ENCODE assay signal across 2 cellular contexts in the genomic region with DNA sequence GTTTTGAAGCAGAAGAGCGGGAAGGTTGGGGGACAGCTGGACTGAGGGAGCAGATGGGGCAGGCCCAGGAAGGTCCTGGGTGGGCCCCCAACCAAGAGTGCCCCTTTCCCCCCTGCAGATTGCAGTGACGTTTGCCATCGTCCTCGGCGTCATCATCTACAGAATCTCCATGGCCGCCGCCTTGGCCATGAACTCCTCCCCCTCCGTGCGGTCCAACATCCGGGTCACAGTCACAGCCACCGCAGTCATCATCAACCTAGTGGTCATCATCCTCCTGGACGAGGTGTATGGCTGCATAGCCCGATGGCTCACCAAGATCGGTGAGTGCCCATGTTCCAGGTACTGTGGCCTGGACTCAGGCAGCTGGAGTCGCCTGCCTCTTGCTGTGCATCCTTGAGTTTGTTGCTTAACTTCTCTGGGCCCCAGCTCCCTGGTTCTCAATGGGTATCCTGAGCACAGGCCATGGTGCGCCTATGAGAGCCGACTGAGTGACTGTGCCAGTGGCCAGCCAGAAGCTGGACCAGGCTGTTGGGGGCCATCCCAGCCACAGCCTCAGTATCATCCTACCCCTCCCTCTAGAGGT.
TF ChIP-seq lines count a peak whose summit lies in the region.

No MANE protein-coding gene starts in this region.

TF ChIP-seq in HCT116, 20 proteins besides CTCF, POLR2A, EP300 and RAD21:
- TF ChIP-seq SP1 (IDR thresholded peaks at IDR 0.05; ENCODE audit: low read depth) (no peak), SIN3A (IDR thresholded peaks at IDR 0.05; ENCODE audit: low read depth) (no peak), FOSL1 (IDR thresholded peaks at IDR 0.05; ENCODE audit: low read depth) (no peak), ZBTB33 (IDR thresholded peaks at IDR 0.05; ENCODE audit: extremely low read depth, insufficient replicate concordance, low read length) (no peak), TCF7L2 (IDR thresholded peaks at IDR 0.05; ENCODE audit: borderline replicate concordance, extremely low read depth, insufficient read depth, insufficient read length) (no peak), CBX3 (IDR thresholded peaks at IDR 0.05; ENCODE audit: low read depth) (no peak), SRF (IDR thresholded peaks at IDR 0.05; ENCODE audit: low read depth) (no peak), ZNF274 (IDR thresholded peaks at IDR 0.05; ENCODE audit: low read depth, low read length) (no peak), EZH2 (IDR thresholded peaks at IDR 0.05) (no peak), EZH2phosphoT487 (IDR thresholded peaks at IDR 0.05; ENCODE audit: borderline replicate concordance) (no peak), ZFX (IDR thresholded peaks at IDR 0.05) (no peak), ELF1 (IDR thresholded peaks at IDR 0.05; ENCODE audit: borderline replicate concordance, low read depth) (no peak), POLR2AphosphoS5 (IDR thresholded peaks at IDR 0.05; ENCODE audit: low read depth, low read length) (no peak), EGR1 (IDR thresholded peaks at IDR 0.05; ENCODE audit: low read depth) (no peak)
- TF ChIP-seq, protein P1, sequence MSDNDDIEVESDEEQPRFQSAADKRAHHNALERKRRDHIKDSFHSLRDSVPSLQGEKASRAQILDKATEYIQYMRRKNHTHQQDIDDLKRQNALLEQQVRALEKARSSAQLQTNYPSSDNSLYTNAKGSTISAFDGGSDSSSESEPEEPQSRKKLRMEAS (IDR thresholded peaks at IDR 0.05), result no peak
- TF ChIP-seq, protein P2, sequence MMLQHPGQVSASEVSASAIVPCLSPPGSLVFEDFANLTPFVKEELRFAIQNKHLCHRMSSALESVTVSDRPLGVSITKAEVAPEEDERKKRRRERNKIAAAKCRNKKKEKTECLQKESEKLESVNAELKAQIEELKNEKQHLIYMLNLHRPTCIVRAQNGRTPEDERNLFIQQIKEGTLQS (IDR thresholded peaks at IDR 0.05), result no peak

TF ChIP-seq in H1, 55 proteins besides CTCF, POLR2A, EP300 and RAD21:
- TF ChIP-seq KDM1A (IDR thresholded peaks at IDR 0.05; ENCODE audit: borderline replicate concordance, low read length) (peak; percentile 53; the same call in 1 of the 2 replicates), SAP30 (IDR thresholded peaks at IDR 0.05; ENCODE audit: insufficient read depth, insufficient replicate concordance, low read length) (no peak)
